8 cellular contexts compared by ENCODE assay signal in genomic region chr3:64575211-64575844, GRCh38.
A peak's percentile ranks its signal among the peaks of the same experiment; 100 is the strongest.
DNase-seq lines count a peak whose midpoint lies in the region; ATAC-seq, FAIRE-seq and TF ChIP-seq lines count a peak whose summit lies in the region.

No MANE protein-coding gene starts in this region.

- H3K36me3 ChIP-seq in A673 (ENCODE audit: insufficient read depth, low read length, poor library complexity, severe bottlenecking), result no peaks in the 10 kb centered on the region
- peaks cover 0 to 24% of the 10 kb centered on the region in 2 experiments for H3K36me3 ChIP-seq in SK-N-SH (replicated peaks in 1 of 2; ENCODE audit: control insufficient read depth in 1 of 2, insufficient read depth in 2 of 2, low read length in 1 of 2)
- H3K36me3 ChIP-seq in keratinocyte (ENCODE audit: control insufficient read depth in 2 of 2, extremely low read depth in 1 of 2, insufficient read depth in 2 of 2, low read length in 2 of 2), result no peaks in the 10 kb centered on the region

- CTCF ChIA-PET in A673 (lab: Charles Lee) (no interaction called here), SK-N-SH (lab: Yijun Ruan, JAX) (interaction anchor here (1.0 to 2.2 kb wide), 14 partner anchors 9 to 1002 kb away, joined by 3 to 14 read pairs (median 4); no protein-coding TSS in a partner anchor)

- H3K9ac ChIP-seq in SK-N-SH (no peak overlapping the region), keratinocyte (ENCODE audit: control insufficient read depth, extremely low read depth, insufficient read depth, low read length) (no peak overlapping the region)

- 88% methylated on average over 2 of the region's 2 CpGs for WGBS in SK-N-SH (ENCODE audit: low lambda C conversion rate)

- H3K27me3 ChIP-seq in A673 (replicated peaks; ENCODE audit: insufficient read depth, low read depth, low read length, poor library complexity) (no peaks in the 10 kb centered on the region), SK-N-SH (ENCODE audit: insufficient read depth) (no peaks in the 10 kb centered on the region), keratinocyte (ENCODE audit: control insufficient read depth, extremely low read depth, insufficient read depth, low read length) (no peaks in the 10 kb centered on the region)

- TF ChIP-seq EP300 in SK-N-SH (IDR thresholded peaks at IDR 0.05; ENCODE audit: borderline replicate concordance in 1 of 2, low read depth in 1 of 2, low read length in 1 of 2), result no peak

- peak; percentile 11 for DNase-seq in A673 (ENCODE audit: low spot score)
- DNase-seq in SK-N-SH, result peak; percentile 34
- DNase-seq in keratinocyte (ENCODE audit: low read depth, low spot score), result no peak
- DNase-seq in activated effector memory CD4-positive, alpha-beta T cell treated with Interleukin-2 at 50 U/mL for 16 hours, result no peak
- no peak for DNase-seq in stimulated activated CD4-positive, alpha-beta T cell treated with anti-CD3 and anti-CD28 coated beads, Interleukin-4, amount 100 ng/mL, for 4 hours

- H3F3A ChIP-seq in SK-N-SH (replicated peaks; ENCODE audit: insufficient read depth), result peaks cover 4% of the 10 kb centered on the region

- FAIRE-seq in keratinocyte (lab: Jason Lieb, UNC), result peak; percentile 77

- peak; percentile 43 for TF ChIP-seq RAD21 in SK-N-SH (IDR thresholded peaks at IDR 0.05; ENCODE audit: low read length)

- no peaks in the 10 kb centered on the region for H3K9me2 ChIP-seq in SK-N-SH

- intact Hi-C loops in A673 (cut with micrococcal nuclease; ENCODE audit: unreplicated experiment), result no loop called here

- no peaks in the 10 kb centered on the region for H3K9me1 ChIP-seq in keratinocyte (ENCODE audit: control insufficient read depth, extremely low read depth, insufficient read depth, low read length)

- dilution Hi-C loops in keratinocyte (cut with MboI; ENCODE audit: extremely low pct_ligation_motif_present, low sequenced_read_pairs), result no loop called here

- no peak overlapping the region for H2AFZ ChIP-seq in SK-N-SH (ENCODE audit: low read depth)
- no peak overlapping the region for H2AFZ ChIP-seq in keratinocyte (ENCODE audit: control insufficient read depth, low read length)

- H3K4me1 ChIP-seq in A673 (ENCODE audit: insufficient read depth, low read length, poor library complexity, severe bottlenecking), result no peaks in the 10 kb centered on the region
- peaks cover 0 to 15% of the 10 kb centered on the region in 2 experiments; a peak in 1 of 4 replicates for H3K4me1 ChIP-seq in SK-N-SH (ENCODE audit: control insufficient read depth in 1 of 2, insufficient read depth in 2 of 2, low read depth in 1 of 2, low read length in 1 of 2)
- no peaks in the 10 kb centered on the region for H3K4me1 ChIP-seq in keratinocyte (ENCODE audit: control insufficient read depth, extremely low read depth, insufficient read depth, low read length)

- H3K79me2 ChIP-seq in SK-N-SH (ENCODE audit: insufficient read depth) (no peaks in the 10 kb centered on the region), keratinocyte (ENCODE audit: control insufficient read depth, insufficient read depth, low read length) (no peaks in the 10 kb centered on the region)

- H3K4me2 ChIP-seq in SK-N-SH (no peak overlapping the region), keratinocyte (ENCODE audit: control insufficient read depth, extremely low read depth, insufficient read depth, low read depth, low read length) (no peak overlapping the region)

- no TSS peak for BruUV-seq in A673 (replicated peaks; lab: Mats Ljungman, UMichigan)

- TF ChIP-seq CTCF in A673 (conservative IDR thresholded peaks at IDR 0.05; ENCODE audit: low read depth, low read length), result peak; percentile 48
- peak; percentile 65 for TF ChIP-seq CTCF in SK-N-SH (IDR thresholded peaks at IDR 0.05)
- TF ChIP-seq CTCF in keratinocyte (optimal IDR thresholded peaks at IDR 0.05 in 1 of 3, IDR thresholded peaks at IDR 0.05 in 1 of 3, conservative IDR thresholded peaks at IDR 0.05 in 1 of 3; ENCODE audit: extremely low read depth in 1 of 3, insufficient read depth in 2 of 3, low read length in 3 of 3), result peak; percentile 57 to 67 (median 66)

- H3K27ac ChIP-seq in A673 (ENCODE audit: low read depth, low read length, poor library complexity, severe bottlenecking) (no peak overlapping the region), SK-N-SH (ENCODE audit: low read depth in 2 of 2, low read length in 1 of 2) (peak overlapping the region in 1 of 2 experiments; percentile 50; a peak in 1 of 4 replicates), keratinocyte (ENCODE audit: control insufficient read depth, insufficient read depth, low read length) (no peak overlapping the region)

- peak; percentile 96 for ATAC-seq in GM18519 (IDR thresholded peaks at IDR 0.05; ENCODE audit: low FRiP score, unreplicated experiment)
- ATAC-seq in HG02973 (IDR thresholded peaks at IDR 0.05; ENCODE audit: unreplicated experiment), result peak; percentile 90
- no peak for ATAC-seq in HG02840 (IDR thresholded peaks at IDR 0.05; ENCODE audit: low FRiP score, unreplicated experiment)

- H3K9me3 ChIP-seq in A673 (ENCODE audit: low read depth, low read length, poor library complexity, severe bottlenecking) (no peaks in the 10 kb centered on the region), SK-N-SH (no peaks in the 10 kb centered on the region), keratinocyte (ENCODE audit: control insufficient read depth, low read depth, low read length) (no peaks in the 10 kb centered on the region)

- H4K20me1 ChIP-seq in SK-N-SH (ENCODE audit: insufficient read depth) (no peaks in the 10 kb centered on the region), keratinocyte (ENCODE audit: control insufficient read depth, extremely low read depth, insufficient read depth, low read length) (no peaks in the 10 kb centered on the region)

- H3K4me3 ChIP-seq in A673 (ENCODE audit: low read depth, low read length, poor library complexity, severe bottlenecking) (no peak overlapping the region), SK-N-SH (ENCODE audit: low read depth in 2 of 2, low read length in 1 of 2) (no peak overlapping the region), keratinocyte (ENCODE audit: control insufficient read depth in 2 of 3, extremely low read depth in 1 of 3, insufficient read depth in 2 of 3, low read depth in 1 of 3, low read length in 3 of 3) (no peak overlapping the region)

- POLR2A ChIA-PET in A673 (lab: Charles Lee; ENCODE audit: low non-redundant PET), result no interaction called here
- POLR2A ChIA-PET in SK-N-SH (lab: Yijun Ruan, JAX), result interaction anchor here (0.7 kb wide), 1 partner anchor 239 kb away, joined by 3 read pairs; no protein-coding TSS in a partner anchor

TF ChIP-seq in SK-N-SH, 30 proteins besides CTCF, POLR2A, EP300 and RAD21 (continues in another document):
- TF ChIP-seq MXI1 (IDR thresholded peaks at IDR 0.05; ENCODE audit: low read depth, low read length), result no peak
- no peak for TF ChIP-seq REST (IDR thresholded peaks at IDR 0.05; ENCODE audit: low read depth, low read length)
- TF ChIP-seq CHD2 (IDR thresholded peaks at IDR 0.05; ENCODE audit: low read length, partially characterized antibody), result no peak
- TF ChIP-seq YY1 (IDR thresholded peaks at IDR 0.05; ENCODE audit: low read depth), result no peak
- no peak for TF ChIP-seq NFIC (IDR thresholded peaks at IDR 0.05; ENCODE audit: borderline replicate concordance)
- TF ChIP-seq TCF12 (IDR thresholded peaks at IDR 0.05), result no peak
- TF ChIP-seq FOSL2 (IDR thresholded peaks at IDR 0.05; ENCODE audit: borderline replicate concordance, low read depth), result no peak
- no peak for TF ChIP-seq POLR2AphosphoS5 (IDR thresholded peaks at IDR 0.05; ENCODE audit: low read depth, low read length)
- TF ChIP-seq USF1 (IDR thresholded peaks at IDR 0.05; ENCODE audit: borderline replicate concordance, low read depth), result no peak
- no peak for TF ChIP-seq ELF1 (IDR thresholded peaks at IDR 0.05)
- no peak for TF ChIP-seq NRF1 (IDR thresholded peaks at IDR 0.05; ENCODE audit: low read depth, low read length)
- TF ChIP-seq RFX5 (IDR thresholded peaks at IDR 0.05; ENCODE audit: low read length), result no peak
- TF ChIP-seq JUND (IDR thresholded peaks at IDR 0.05), result no peak
- no peak for TF ChIP-seq FOXM1 (IDR thresholded peaks at IDR 0.05; ENCODE audit: low read depth)
- no peak for TF ChIP-seq MAX (IDR thresholded peaks at IDR 0.05; ENCODE audit: low read depth)
- TF ChIP-seq RXRA (IDR thresholded peaks at IDR 0.05; ENCODE audit: borderline replicate concordance, low read depth), result no peak
- TF ChIP-seq TAF1 (IDR thresholded peaks at IDR 0.05; ENCODE audit: borderline replicate concordance, low read depth, low read length), result no peak

Comparison
In these comparisons a context has a peak if more than half of its experiments do, and no peak if none do; other contexts are left out.
1. DNase-seq: peak in A673 (single experiment) and SK-N-SH (single experiment); none in keratinocyte (single experiment), activated effector memory CD4-positive, alpha-beta T cell treated with Interleukin-2 at 50 U/mL for 16 hours (single experiment) and stimulated activated CD4-positive, alpha-beta T cell treated with anti-CD3 and anti-CD28 coated beads, Interleukin-4, amount 100 ng/mL, for 4 hours (0 of 2).
2. Peak in every context shown above with its lines, with median percentiles within 50 percentile points of each other: CTCF ChIP-seq.